ENCODE assay signal across 9 cellular contexts in genomic region chr3:113617726-113618125, GRCh38.
"Had no signal": no experiment of that assay in that cellular context is flagged by ENCODE, and none has a peak within 500 bp of the region (broad histone marks: within the 10 kb centered on the region; RNA-seq: fewer than 3 reads in every experiment).

No MANE protein-coding gene starts in this region.

- H3K9me3 Mint-ChIP-seq: GM23338, H9, IgD-negative memory B cell had no signal

- H3K4me2 ChIP-seq: GM23338 had no signal

- H3K27me3 Mint-ChIP-seq: IgD-negative memory B cell had no signal

- ATAC-seq: GM23338, HepG2 had no signal

- DNase-seq: H9, HCEC 1CT, KBM-7 had no signal

- H3K4me3 Mint-ChIP-seq: GM23338, H9, IgD-negative memory B cell had no signal

- FAIRE-seq: H1, H54, HepG2 had no signal

- H3K4me3 ChIP-seq: GM23338 had no signal

- H3K4me1 Mint-ChIP-seq: GM23338, H9 had no signal

- H2AFZ ChIP-seq: GM23338 had no signal

- H3K27ac Mint-ChIP-seq: GM23338, H9, IgD-negative memory B cell had no signal

- H3K27ac ChIP-seq: HL-60 had no signal
